Comparison of ENCODE assay signal across 17 cellular contexts in genomic region chrX:132208422-132208821, GRCh38.
"Had no signal": no experiment of that assay in that cellular context is flagged by ENCODE, and none has a peak within 500 bp of the region (broad histone marks: within the 10 kb centered on the region; RNA-seq: fewer than 3 reads in every experiment).

No MANE protein-coding gene starts in this region.

- H3K27me3 ChIP-seq: foreskin keratinocyte, hepatocyte, stomach, transverse colon had no signal

- H2AFZ ChIP-seq: hepatocyte had no signal

- ATAC-seq: effector memory CD8-positive, alpha-beta T cell; foreskin keratinocyte; left colon; left ventricle myocardium superior; sciatic nerve had no signal

- H3K9me3 ChIP-seq: stomach, thoracic aorta, transverse colon had no signal

- H3K4me3 ChIP-seq: hepatocyte, lung, stomach, thoracic aorta, transverse colon had no signal

- H3K4me1 ChIP-seq: foreskin keratinocyte had no signal

- H3K36me3 ChIP-seq: thoracic aorta, transverse colon had no signal

- DNase-seq: effector memory CD8-positive, alpha-beta T cell; foreskin keratinocyte; head of caudate nucleus; left colon; left ventricle myocardium superior; mesenchymal stem cell; naive B cell; posterior cingulate gyrus; stimulated activated CD4-positive, alpha-beta T cell treated with anti-CD3 and anti-CD28 coated beads, Interleukin-12 subunit alpha, Interleukin-12 subunit beta, amount 100 ng/mL, for 4 hours; stimulated activated naive CD4-positive, alpha-beta T cell; stomach; substantia nigra; transverse colon had no signal

- H3K27ac ChIP-seq: foreskin keratinocyte, hepatocyte, stomach, thoracic aorta, transverse colon had no signal
